17 cellular contexts compared by ENCODE assay signal in genomic region chr2:23601301-23601965, GRCh38.
DNase-seq lines count a peak whose midpoint lies in the region; ATAC-seq, FAIRE-seq and TF ChIP-seq lines count a peak whose summit lies in the region.
"Had no signal": no experiment of that assay in that cellular context is flagged by ENCODE, and none has a peak within 500 bp of the region (broad histone marks: within the 10 kb centered on the region; RNA-seq: fewer than 3 reads in every experiment).

No MANE protein-coding gene starts in this region.

- TF ChIP-seq EP300 in A549 (IDR thresholded peaks at IDR 0.05): no peak

- H3K4me2 ChIP-seq in A549: peak overlapping the region; percentile 27; the same call in 2 of the 3 replicates

- H3K36me3 ChIP-seq in esophagus squamous epithelium (no peaks in the 10 kb centered on the region), prostate gland (no peaks in the 10 kb centered on the region)

- WGBS in A549 (ENCODE audit: missing lambda C conversion rate): 60% methylated on average over 8 of the region's 8 CpGs
- 77 to 79% methylated on average over 5 of the region's 8 CpGs for WGBS in esophagus squamous epithelium, 2 donors
- 94% methylated on average over 8 of the region's 8 CpGs for WGBS in prostate gland

- CTCF ChIA-PET in A549 (lab: Yijun Ruan, JAX): no interaction called here

- TF ChIP-seq CTCF in A549 (IDR thresholded peaks at IDR 0.05) (no peak), NB4 (IDR thresholded peaks at IDR 0.05; ENCODE audit: low read depth, low read length) (no peak), esophagus squamous epithelium (IDR thresholded peaks at IDR 0.05) (no peak), prostate gland (IDR thresholded peaks at IDR 0.05) (no peak)

- intact Hi-C loops in esophagus squamous epithelium (cut with DNase I): no loop called here
- intact Hi-C loops in prostate gland (cut with DNase I): loop anchor here (5.0 kb wide), 2 partner anchors 34 to 79 kb away; no protein-coding TSS in a partner anchor

- no peak for ATAC-seq in A549
- no peak for ATAC-seq in GM21786 (IDR thresholded peaks at IDR 0.05; ENCODE audit: unreplicated experiment)
- no peak for ATAC-seq in HG03280 (IDR thresholded peaks at IDR 0.05; ENCODE audit: unreplicated experiment)
- ATAC-seq: effector memory CD8-positive, alpha-beta T cell had no signal

- peak overlapping the region; percentile 54 to 70; a peak in 4 of 6 replicates for H3K27ac ChIP-seq in A549
- peak overlapping the region; percentile 20 to 87 (median 76) for H3K27ac ChIP-seq in esophagus squamous epithelium
- peak overlapping the region; percentile 75 to 77 for H3K27ac ChIP-seq in prostate gland
- H3K27ac ChIP-seq: SK-N-MC had no signal

- POLR2A ChIA-PET in A549 (lab: Yijun Ruan, JAX): no interaction called here

- H3K9me3 ChIP-seq in A549: no peaks in the 10 kb centered on the region
- peaks cover 0 to 2% (median 0%) of the 10 kb centered on the region in 3 donors for H3K9me3 ChIP-seq in esophagus squamous epithelium
- H3K9me3 ChIP-seq in prostate gland: no peaks in the 10 kb centered on the region
- H3K9me3 ChIP-seq: mucosa of descending colon had no signal

- FAIRE-seq in A549 (lab: Jason Lieb, UNC): no peak
- FAIRE-seq: frontal cortex had no signal

- H3K4me3 ChIP-seq in A549 (no peak overlapping the region), NB4 (ENCODE audit: low read depth, low read length) (no peak overlapping the region), esophagus squamous epithelium (no peak overlapping the region), prostate gland (no peak overlapping the region)
- H3K4me3 ChIP-seq: mucosa of descending colon, SK-N-MC had no signal

- DNase-seq in A549 (ENCODE audit: low read depth in 1 of 2, low spot score in 1 of 2) (no peak), NB4 (ENCODE audit: low read depth) (peak; percentile 85), esophagus squamous epithelium (lab: John Stamatoyannopoulos, UW) (no peak), prostate gland (ENCODE audit: low spot score) (no peak), NCI-H1417 treated with DMSO at 0.1 percent for 48 hours (lab: John Stamatoyannopoulos, UW) (no peak)
- no peak for DNase-seq in stimulated activated naive CD4-positive, alpha-beta T cell treated with Interleukin-2 at 50 U/mL for 16 hours (lab: John Stamatoyannopoulos, UW)
- DNase-seq: ACHN; activated naive CD4-positive, alpha-beta T cell treated with anti-CD3 and anti-CD28 coated beads, Interleukin-2, amount 10 ng/mL, durations not matched to agents 7 days and 5 days; effector memory CD8-positive, alpha-beta T cell; mucosa of descending colon; NCI-H1048; stimulated activated CD4-positive, alpha-beta T cell treated with anti-CD3 and anti-CD28 coated beads, Interleukin-4, amount 100 ng/mL, for 4 hours; stimulated activated naive CD4-positive, alpha-beta T cell had no signal

- no peak for TF ChIP-seq RAD21 in A549 (conservative IDR thresholded peaks at IDR 0.05 in 1 of 2, IDR thresholded peaks at IDR 0.05 in 1 of 2)

- H3K4me1 ChIP-seq in A549 (peaks cover 11% of the 10 kb centered on the region; the same call in 2 of the 3 replicates), esophagus squamous epithelium (peaks cover 0 to 41% (median 6%) of the 10 kb centered on the region in 3 donors), prostate gland (replicated peaks) (no peaks in the 10 kb centered on the region)

- TF ChIP-seq POLR2A in A549 (IDR thresholded peaks at IDR 0.05; ENCODE audit: low read length): no peak
- TF ChIP-seq POLR2A in NB4 (IDR thresholded peaks at IDR 0.05; ENCODE audit: extremely low read depth, insufficient read length): no peak
- TF ChIP-seq POLR2A in esophagus squamous epithelium (IDR thresholded peaks at IDR 0.05): no peak
- no peak for TF ChIP-seq POLR2A in prostate gland (IDR thresholded peaks at IDR 0.05)

- no peaks in the 10 kb centered on the region for H3K27me3 ChIP-seq in esophagus squamous epithelium
- H3K27me3 ChIP-seq in prostate gland (replicated peaks; ENCODE audit: insufficient read depth): no peaks in the 10 kb centered on the region

TF ChIP-seq in A549, 52 proteins besides CTCF, POLR2A, EP300 and RAD21:
- TF ChIP-seq NR3C1 (IDR thresholded peaks at IDR 0.05) (no peak), E2F6 (IDR thresholded peaks at IDR 0.05; ENCODE audit: borderline replicate concordance, low read depth) (no peak), TP53 (CRISPR knock-in tag; IDR thresholded peaks at IDR 0.05) (no peak), HDAC2 (IDR thresholded peaks at IDR 0.05) (no peak), CHD4 (IDR thresholded peaks at IDR 0.05; ENCODE audit: borderline replicate concordance) (no peak)
